Comparison of ENCODE assay signal across 1 cellular context in genomic region chr7:81447351-81447952, GRCh38.
TF ChIP-seq lines count a peak whose summit lies in the region.

No MANE protein-coding gene starts in this region.

TF ChIP-seq in H1, 55 proteins besides CTCF, POLR2A, EP300 and RAD21 (continued from another document):
- TF ChIP-seq E2F6 (IDR thresholded peaks at IDR 0.05) (no peak), PHF8 (conservative IDR thresholded peaks at IDR 0.05; ENCODE audit: low read depth, low read length) (no peak), ASH2L (IDR thresholded peaks at IDR 0.05; ENCODE audit: low read length) (no peak), FOSL1 (IDR thresholded peaks at IDR 0.05; ENCODE audit: insufficient read depth, low read depth, low read length) (no peak), SIN3A (conservative IDR thresholded peaks at IDR 0.05 in 1 of 2, IDR thresholded peaks at IDR 0.05 in 1 of 2; ENCODE audit: low read depth in 1 of 2, low read length in 2 of 2) (no peak), SAP30 (IDR thresholded peaks at IDR 0.05; ENCODE audit: insufficient read depth, insufficient replicate concordance, low read length) (no peak), TCF12 (IDR thresholded peaks at IDR 0.05; ENCODE audit: low read depth, low read length) (no peak), BCL11A (IDR thresholded peaks at IDR 0.05; ENCODE audit: low read depth in 2 of 2, low read length in 2 of 2) (no peak), YY1 (IDR thresholded peaks at IDR 0.05; ENCODE audit: low read depth, low read length) (no peak), RXRA (IDR thresholded peaks at IDR 0.05; ENCODE audit: insufficient read depth, low read depth, low read length) (no peak), GTF2F1 (IDR thresholded peaks at IDR 0.05; ENCODE audit: borderline replicate concordance, low read depth, low read length) (no peak), NRF1 (IDR thresholded peaks at IDR 0.05; ENCODE audit: low read depth, low read length) (no peak), MAX (IDR thresholded peaks at IDR 0.05) (no peak), CHD7 (IDR thresholded peaks at IDR 0.05; ENCODE audit: insufficient replicate concordance, low read length) (no peak), SP4 (IDR thresholded peaks at IDR 0.05; ENCODE audit: low read length) (no peak), SRF (IDR thresholded peaks at IDR 0.05; ENCODE audit: low read depth, low read length) (no peak)
TF ChIP-seq in H1: peak in this region for 0.
